Comparison of ENCODE assay signal across 8 cellular contexts in genomic region chr21:36630485-36631206, GRCh38.
DNase-seq lines count a peak whose midpoint lies in the region; ATAC-seq, FAIRE-seq and TF ChIP-seq lines count a peak whose summit lies in the region.

No MANE protein-coding gene starts in this region.

- H3K4me3 Mint-ChIP-seq in effector memory CD8-positive, alpha-beta T cell, result no peak overlapping the region
- no peak overlapping the region for H3K4me3 Mint-ChIP-seq in naive thymus-derived CD8-positive, alpha-beta T cell

- H3K27ac Mint-ChIP-seq in effector memory CD8-positive, alpha-beta T cell, result no peak overlapping the region
- H3K27ac Mint-ChIP-seq in naive thymus-derived CD8-positive, alpha-beta T cell, result no peak overlapping the region

- peak; percentile 70 for TF ChIP-seq CTCF in AG04449 (IDR thresholded peaks at IDR 0.05; ENCODE audit: insufficient read depth, low read length, missing control alignments)

- H3K27me3 Mint-ChIP-seq in effector memory CD8-positive, alpha-beta T cell, result peaks cover 42 to 49% of the 10 kb centered on the region in 2 donors
- peaks cover 0 to 6% (median 0%) of the 10 kb centered on the region in 5 donors for H3K27me3 Mint-ChIP-seq in naive thymus-derived CD8-positive, alpha-beta T cell

- FAIRE-seq in GM18507 (lab: Jason Lieb, UNC), result peak; percentile 76

- CTCF ChIA-PET in AG04449 (lab: Yijun Ruan, JAX), result interaction anchor here (0.6 to 4.2 kb wide), 70 partner anchors 9 to 335 kb away, joined by 3 to 43 read pairs (median 5); partner anchors contain the start of gene SIM2

- no peaks in the 10 kb centered on the region for H3K9me3 Mint-ChIP-seq in effector memory CD8-positive, alpha-beta T cell
- H3K9me3 Mint-ChIP-seq in naive thymus-derived CD8-positive, alpha-beta T cell, result peaks cover 0 to 12% (median 4%) of the 10 kb centered on the region in 9 donors

- no peak overlapping the region for H3K4me3 ChIP-seq in AG04449 (ENCODE audit: low read depth, low read length)

- DNase-seq in AG04449 (ENCODE audit: low read depth, low spot score), result no peak
- peak; percentile 53 for DNase-seq in GM18507 (ENCODE audit: extremely low spot score, insufficient read length, low read depth)
- peak; percentile 11 for DNase-seq in NCI-H526 treated with DMSO at 0.1 percent for 48 hours (lab: John Stamatoyannopoulos, UW)
- peak; percentile 73 to 79 for DNase-seq in activated CD4-positive, alpha-beta T cell treated with anti-CD3 and anti-CD28 coated beads, Interleukin-2, amount 50 U/mL, for 48 hours
- DNase-seq in effector memory CD8-positive, alpha-beta T cell, result peak; percentile 46 to 53 (median 50)
- DNase-seq in naive thymus-derived CD8-positive, alpha-beta T cell, result peak; percentile 8 to 75 (median 44)
- peak in 27 of 49 donors; percentile 2 to 65 (median 30) for DNase-seq in substantia nigra (lab: John Stamatoyannopoulos, UW)

- ATAC-seq in effector memory CD8-positive, alpha-beta T cell (replicated peaks), result no peak
- no peak for ATAC-seq in naive thymus-derived CD8-positive, alpha-beta T cell
- ATAC-seq in HG03135 (IDR thresholded peaks at IDR 0.05; ENCODE audit: unreplicated experiment), result no peak

- no peak overlapping the region for H3K27ac ChIP-seq in substantia nigra (ENCODE audit: low read depth, low read length, poor library complexity, severe bottlenecking)

- H3K36me3 Mint-ChIP-seq in effector memory CD8-positive, alpha-beta T cell (ENCODE audit: insufficient read depth), result peaks cover 4% of the 10 kb centered on the region
- peaks cover 0 to 1% (median 0%) of the 10 kb centered on the region in 3 donors for H3K36me3 Mint-ChIP-seq in naive thymus-derived CD8-positive, alpha-beta T cell

- H3K4me1 Mint-ChIP-seq in effector memory CD8-positive, alpha-beta T cell (ENCODE audit: low read depth in 2 of 2), result peaks cover 0 to 4% of the 10 kb centered on the region in 2 donors
- peaks cover 0 to 2% (median under 1%) of the 10 kb centered on the region in 4 donors for H3K4me1 Mint-ChIP-seq in naive thymus-derived CD8-positive, alpha-beta T cell

- POLR2A ChIA-PET in AG04449 (lab: Yijun Ruan, JAX), result no interaction called here
- POLR2A ChIA-PET in naive thymus-derived CD8-positive, alpha-beta T cell (lab: Charles Lee), result interaction anchor here (0.7 kb wide), 1 partner anchor 14 kb away, joined by 3 read pairs; no protein-coding TSS in a partner anchor
